Comparison of ENCODE assay signal across 1 cellular context in genomic region chr19:6278740-6279619, GRCh38.
TF ChIP-seq lines count a peak whose summit lies in the region.

No MANE protein-coding gene starts in this region.

TF ChIP-seq in IMR-90, 13 proteins besides CTCF, POLR2A, EP300 and RAD21:
- TF ChIP-seq MXI1 (IDR thresholded peaks at IDR 0.05; ENCODE audit: borderline replicate concordance, low read depth, low read length) (no peak), RFX5 (IDR thresholded peaks at IDR 0.05; ENCODE audit: low read depth, low read length) (no peak), RCOR1 (IDR thresholded peaks at IDR 0.05; ENCODE audit: insufficient replicate concordance, low read length) (no peak), SMC3 (IDR thresholded peaks at IDR 0.05; ENCODE audit: low read depth, low read length) (no peak), MAZ (IDR thresholded peaks at IDR 0.05; ENCODE audit: borderline replicate concordance, low read depth, low read length) (no peak), ELK1 (IDR thresholded peaks at IDR 0.05; ENCODE audit: borderline replicate concordance, low read depth, low read length) (no peak), BHLHE40 (IDR thresholded peaks at IDR 0.05; ENCODE audit: low read depth, low read length) (no peak), MAFK (IDR thresholded peaks at IDR 0.05; ENCODE audit: low read depth, low read length) (no peak), CHD1 (IDR thresholded peaks at IDR 0.05; ENCODE audit: low read depth, low read length) (no peak), NFE2L2 (IDR thresholded peaks at IDR 0.05; ENCODE audit: low read depth, low read length) (no peak), CEBPB (IDR thresholded peaks at IDR 0.05; ENCODE audit: low read depth, low read length) (no peak), FOS (IDR thresholded peaks at IDR 0.05; ENCODE audit: low read depth, low read length) (no peak)
- TF ChIP-seq, protein P1, sequence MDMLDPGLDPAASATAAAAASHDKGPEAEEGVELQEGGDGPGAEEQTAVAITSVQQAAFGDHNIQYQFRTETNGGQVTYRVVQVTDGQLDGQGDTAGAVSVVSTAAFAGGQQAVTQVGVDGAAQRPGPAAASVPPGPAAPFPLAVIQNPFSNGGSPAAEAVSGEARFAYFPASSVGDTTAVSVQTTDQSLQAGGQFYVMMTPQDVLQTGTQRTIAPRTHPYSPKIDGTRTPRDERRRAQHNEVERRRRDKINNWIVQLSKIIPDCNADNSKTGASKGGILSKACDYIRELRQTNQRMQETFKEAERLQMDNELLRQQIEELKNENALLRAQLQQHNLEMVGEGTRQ (IDR thresholded peaks at IDR 0.05; ENCODE audit: low read depth, low read length) = no peak
